1 cellular context compared by ENCODE assay signal in the genomic region with DNA sequence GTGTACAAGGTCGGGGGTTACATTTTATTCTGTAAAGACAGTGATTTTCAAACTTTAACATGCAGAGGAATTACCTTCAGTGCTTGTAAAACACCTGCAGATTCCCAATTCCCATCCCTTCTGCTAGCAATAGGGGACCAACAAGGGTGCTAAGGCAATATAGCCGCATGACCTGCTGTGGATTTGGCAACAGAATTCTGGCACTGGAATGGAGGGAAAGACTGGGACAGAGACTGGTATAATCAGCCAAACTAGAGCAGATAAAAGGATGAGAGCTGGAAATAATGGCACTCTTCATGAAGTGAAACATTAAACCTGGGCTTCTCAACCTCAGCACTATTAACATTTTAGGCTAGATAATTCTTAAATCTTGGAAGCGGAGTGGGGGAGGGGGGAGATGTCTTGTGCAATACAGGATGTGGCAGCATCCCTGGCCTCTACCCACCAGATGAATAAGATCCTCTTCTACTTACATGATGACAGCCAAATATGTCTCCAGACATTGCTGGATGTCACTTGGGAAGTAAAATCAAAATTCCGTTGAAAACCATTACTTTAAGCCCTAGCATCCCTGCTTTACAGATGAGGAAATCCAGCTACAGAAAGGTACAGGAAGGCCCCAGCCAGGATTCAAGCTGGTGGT.
TF ChIP-seq lines count a peak whose summit lies in the region.

No MANE protein-coding gene starts in this region.

TF ChIP-seq in H1, 55 proteins besides CTCF, POLR2A, EP300 and RAD21:
- TF ChIP-seq, protein P1, sequence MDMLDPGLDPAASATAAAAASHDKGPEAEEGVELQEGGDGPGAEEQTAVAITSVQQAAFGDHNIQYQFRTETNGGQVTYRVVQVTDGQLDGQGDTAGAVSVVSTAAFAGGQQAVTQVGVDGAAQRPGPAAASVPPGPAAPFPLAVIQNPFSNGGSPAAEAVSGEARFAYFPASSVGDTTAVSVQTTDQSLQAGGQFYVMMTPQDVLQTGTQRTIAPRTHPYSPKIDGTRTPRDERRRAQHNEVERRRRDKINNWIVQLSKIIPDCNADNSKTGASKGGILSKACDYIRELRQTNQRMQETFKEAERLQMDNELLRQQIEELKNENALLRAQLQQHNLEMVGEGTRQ (IDR thresholded peaks at IDR 0.05; ENCODE audit: low read length), result no peak
- peak; percentile 60; the same call in 1 of the 2 replicates for TF ChIP-seq CEBPB (IDR thresholded peaks at IDR 0.05; ENCODE audit: low read depth, low read length)
